ENCODE assay signal across 17 cellular contexts in genomic region chr5:59829389-59829788, GRCh38.
DNase-seq lines count a peak whose midpoint lies in the region; ATAC-seq, FAIRE-seq and TF ChIP-seq lines count a peak whose summit lies in the region.
"Had no signal": no experiment of that assay in that cellular context is flagged by ENCODE, and none has a peak within 500 bp of the region (broad histone marks: within the 10 kb centered on the region; RNA-seq: fewer than 3 reads in every experiment).

No MANE protein-coding gene starts in this region.

- H3K4me3 ChIP-seq in AG10803 (ENCODE audit: low read length) (no peak overlapping the region), astrocyte of the spinal cord (ENCODE audit: low read depth, low read length) (no peak overlapping the region)
- H3K4me3 ChIP-seq: BLaER1 treated with 17β-estradiol and CSF1 and Interleukin-3, amounts not matched to agents 10 nM and 100 nM; transverse colon had no signal

- H3K4me1 Mint-ChIP-seq in mesothelial cell of epicardium (peaks cover 56% of the 10 kb centered on the region), type B pancreatic cell (ENCODE audit: unreplicated experiment) (peaks cover 9% of the 10 kb centered on the region)
- H3K4me1 Mint-ChIP-seq: memory B cell had no signal

- H3K27me3 Mint-ChIP-seq in mesothelial cell of epicardium (ENCODE audit: low read depth) = no peaks in the 10 kb centered on the region
- H3K27me3 Mint-ChIP-seq in type B pancreatic cell = peaks cover 11% of the 10 kb centered on the region

- FAIRE-seq in HTR-8/SVneo (lab: Jason Lieb, UNC) = no peak
- FAIRE-seq in GM12891 (lab: Jason Lieb, UNC) = no peak

- H3K27ac Mint-ChIP-seq in mesothelial cell of epicardium (peak overlapping the region; percentile 86), type B pancreatic cell (no peak overlapping the region)
- H3K27ac Mint-ChIP-seq: memory B cell had no signal

- in situ Hi-C loops in astrocyte of the spinal cord (cut with HindIII; ENCODE audit: low sequenced_read_pairs) = no loop called here

- H3K4me3 Mint-ChIP-seq in mesothelial cell of epicardium (no peak overlapping the region), type B pancreatic cell (no peak overlapping the region)
- H3K4me3 Mint-ChIP-seq: memory B cell had no signal

- H3K36me3 Mint-ChIP-seq in mesothelial cell of epicardium = peaks cover 3% of the 10 kb centered on the region
- no peaks in the 10 kb centered on the region for H3K36me3 Mint-ChIP-seq in type B pancreatic cell
- H3K36me3 Mint-ChIP-seq: memory B cell had no signal

- H3K9me3 Mint-ChIP-seq in mesothelial cell of epicardium (peaks cover 4% of the 10 kb centered on the region), type B pancreatic cell (no peaks in the 10 kb centered on the region)
- H3K9me3 Mint-ChIP-seq: memory B cell had no signal

- DNase-seq in AG10803 (ENCODE audit: low read depth) (peak; percentile 85), HTR-8/SVneo (ENCODE audit: insufficient read length, low spot score) (peak; percentile 20), astrocyte of the spinal cord (ENCODE audit: low read depth, low spot score) (peak; percentile 84), mesothelial cell of epicardium (ENCODE audit: low spot score in 2 of 2, unreplicated experiment in 2 of 2) (no peak), iPS-NIHi11 (ENCODE audit: low spot score) (no peak), GM12891 (ENCODE audit: insufficient read length, low spot score) (no peak), type B pancreatic cell (ENCODE audit: extremely low spot score, unreplicated experiment) (no peak)
- DNase-seq: activated gamma-delta T cell treated with Interleukin-2 at 50 U/mL for 16 hours, erythroblast, NCI-H1694 treated with DMSO at 0.1 percent for 48 hours, NCI-H526 treated with DMSO at 0.1 percent for 48 hours, RPMI8226, T1000, transverse colon had no signal

- no peak for ATAC-seq in HG02885 (IDR thresholded peaks at IDR 0.05; ENCODE audit: poor library complexity, unreplicated experiment)

- no peak for TF ChIP-seq CTCF in AG10803 (conservative IDR thresholded peaks at IDR 0.05; ENCODE audit: low read length)
- TF ChIP-seq CTCF in astrocyte of the spinal cord (IDR thresholded peaks at IDR 0.05; ENCODE audit: low read depth, low read length) = no peak
- TF ChIP-seq CTCF in mesothelial cell of epicardium (IDR thresholded peaks at IDR 0.05; ENCODE audit: unreplicated experiment) = no peak
- no peak for TF ChIP-seq CTCF in type B pancreatic cell (conservative IDR thresholded peaks at IDR 0.05)

- TF ChIP-seq POLR2A in GM12891 (IDR thresholded peaks at IDR 0.05; ENCODE audit: low read depth, low read length) = no peak

TF ChIP-seq in GM12891, 5 proteins besides CTCF, POLR2A, EP300 and RAD21:
- TF ChIP-seq POU2F2 (IDR thresholded peaks at IDR 0.05; ENCODE audit: low read depth, low read length) (no peak), POLR2AphosphoS5 (IDR thresholded peaks at IDR 0.05; ENCODE audit: low read depth, low read length) (no peak), SPI1 (IDR thresholded peaks at IDR 0.05; ENCODE audit: low read depth, low read length) (no peak), TAF1 (IDR thresholded peaks at IDR 0.05; ENCODE audit: low read depth, low read length) (no peak), PAX5 (IDR thresholded peaks at IDR 0.05; ENCODE audit: insufficient read depth, low read length, severe bottlenecking) (no peak)
TF ChIP-seq in GM12891: peak in this region for 0.

Comparison
In these comparisons a context has a peak if more than half of its experiments do, and no peak if none do; other contexts are left out.
1. DNase-seq: peak in AG10803 (single experiment), HTR-8/SVneo (single experiment) and astrocyte of the spinal cord (single experiment); none in mesothelial cell of epicardium (0 of 2), iPS-NIHi11 (single experiment), GM12891 (single experiment) and type B pancreatic cell (single experiment).